In genomic region chr2:54568876-54569298, GRCh38 we compare ENCODE assay signal across 9 cellular contexts.
A peak's percentile ranks its signal among the peaks of the same experiment; 100 is the strongest.
DNase-seq lines count a peak whose midpoint lies in the region; ATAC-seq lines count a peak whose summit lies in the region.
"Had no signal": no experiment of that assay in that cellular context is flagged by ENCODE, and none has a peak within 500 bp of the region (broad histone marks: within the 10 kb centered on the region; RNA-seq: fewer than 3 reads in every experiment).

No MANE protein-coding gene starts in this region.

- peaks cover 3% of the 10 kb centered on the region for H3K9me3 Mint-ChIP-seq in activated naive CD8-positive, alpha-beta T cell treated with anti-CD3 and anti-CD28 coated beads for 36 hours

- no peak overlapping the region for H3K27ac ChIP-seq in rectal smooth muscle tissue (ENCODE audit: low read depth, low read length)
- H3K27ac ChIP-seq: 22Rv1 had no signal

- peaks cover 19% of the 10 kb centered on the region for H3K36me3 Mint-ChIP-seq in activated naive CD8-positive, alpha-beta T cell treated with anti-CD3 and anti-CD28 coated beads for 36 hours

- no peaks in the 10 kb centered on the region for H3K27me3 Mint-ChIP-seq in activated naive CD8-positive, alpha-beta T cell treated with anti-CD3 and anti-CD28 coated beads for 36 hours

- ATAC-seq in HG02973 (IDR thresholded peaks at IDR 0.05; ENCODE audit: unreplicated experiment): peak; percentile 27

- peak overlapping the region; percentile 34 for H3K4me3 ChIP-seq in rectal smooth muscle tissue (ENCODE audit: low read length)

- peak overlapping the region; percentile 99 for H3K27ac Mint-ChIP-seq in activated naive CD8-positive, alpha-beta T cell treated with anti-CD3 and anti-CD28 coated beads for 36 hours

- no peaks in the 10 kb centered on the region for H3K36me3 ChIP-seq in rectal smooth muscle tissue (ENCODE audit: control insufficient read depth, insufficient read depth, low read length)

- H3K9ac ChIP-seq in rectal smooth muscle tissue (ENCODE audit: low read length): no peak overlapping the region

- H3K4me1 ChIP-seq in rectal smooth muscle tissue (ENCODE audit: control insufficient read depth, insufficient read depth, low read length): peaks cover 33% of the 10 kb centered on the region

- peak overlapping the region; percentile 78 for H3K4me3 Mint-ChIP-seq in activated naive CD8-positive, alpha-beta T cell treated with anti-CD3 and anti-CD28 coated beads for 36 hours

- intact Hi-C loops in posterior cingulate gyrus (cut with DNase I): no loop called here

- H3K27me3 ChIP-seq in rectal smooth muscle tissue (ENCODE audit: control insufficient read depth, insufficient read depth, low read length): no peaks in the 10 kb centered on the region

- peak; percentile 21 for DNase-seq in DMS 273 (lab: John Stamatoyannopoulos, UW; ENCODE audit: unreplicated experiment)
- no peak for DNase-seq in DMS 273 treated with DMSO at 0.1 percent for 48 hours (lab: John Stamatoyannopoulos, UW)
- DNase-seq in activated naive CD8-positive, alpha-beta T cell treated with anti-CD3 and anti-CD28 coated beads for 36 hours: no peak
- DNase-seq in NCI-H345 treated with DMSO at 0.1 percent for 48 hours (lab: John Stamatoyannopoulos, UW; ENCODE audit: unreplicated experiment): no peak
- DNase-seq in posterior cingulate gyrus: no peak
- DNase-seq in stimulated activated CD8-positive, alpha-beta memory T cell treated with anti-CD3 and anti-CD28 coated beads, Interleukin-4, amount 100 ng/mL, for 48 hours: no peak

- H3K4me1 Mint-ChIP-seq in activated naive CD8-positive, alpha-beta T cell treated with anti-CD3 and anti-CD28 coated beads for 36 hours: peaks cover 86% of the 10 kb centered on the region
